ENCODE assay signal across 1 cellular context in genomic region chr1:150364231-150365003, GRCh38.
TF ChIP-seq lines count a peak whose summit lies in the region.

No MANE protein-coding gene starts in this region.

TF ChIP-seq in HepG2, 621 proteins besides CTCF, POLR2A, EP300 and RAD21 (continued from another document and continues in another):
- TF ChIP-seq MIXL1 (CRISPR knock-in tag; IDR thresholded peaks at IDR 0.05) (no peak), NR2F2 (IDR thresholded peaks at IDR 0.05; ENCODE audit: borderline replicate concordance, low read depth) (no peak; the same call in 1 of the 2 replicates), CBFB (CRISPR knock-in tag; IDR thresholded peaks at IDR 0.05) (no peak), MTA1 (CRISPR knock-in tag; IDR thresholded peaks at IDR 0.05; ENCODE audit: borderline replicate concordance) (no peak; the same call in 1 of the 2 replicates), ZNF781 (CRISPR knock-in tag; IDR thresholded peaks at IDR 0.05; ENCODE audit: borderline replicate concordance, not compliant biosample characterization) (no peak), PRMT3 (CRISPR knock-in tag; IDR thresholded peaks at IDR 0.05; ENCODE audit: borderline replicate concordance, low read depth) (no peak), NRL (CRISPR knock-in tag; IDR thresholded peaks at IDR 0.05; ENCODE audit: borderline replicate concordance) (0 out of 2 replicates have a peak, but pooled peaks have one; percentile 5), HNRNPL (IDR thresholded peaks at IDR 0.05; ENCODE audit: low read depth, low read length) (no peak), PREB (CRISPR knock-in tag; IDR thresholded peaks at IDR 0.05) (no peak), ZNF224 (CRISPR knock-in tag; IDR thresholded peaks at IDR 0.05) (no peak), ZNF720 (CRISPR knock-in tag; IDR thresholded peaks at IDR 0.05) (no peak), REXO4 (CRISPR knock-in tag; IDR thresholded peaks at IDR 0.05; ENCODE audit: borderline replicate concordance) (0 out of 2 replicates have a peak, but pooled peaks have one; percentile 53), ZNF24 (IDR thresholded peaks at IDR 0.05) (no peak), BRCA1 (CRISPR knock-in tag; IDR thresholded peaks at IDR 0.05) (no peak), ELF3 (CRISPR knock-in tag; IDR thresholded peaks at IDR 0.05) (no peak; the same call in 1 of the 2 replicates), REPIN1 (CRISPR knock-in tag; IDR thresholded peaks at IDR 0.05; ENCODE audit: borderline replicate concordance, low read depth) (no peak), ESRRA (CRISPR knock-in tag; IDR thresholded peaks at IDR 0.05; ENCODE audit: low read depth) (no peak; the same call in 1 of the 2 replicates), RCOR2 (CRISPR knock-in tag; IDR thresholded peaks at IDR 0.05) (no peak), SIX1 (CRISPR knock-in tag; IDR thresholded peaks at IDR 0.05; ENCODE audit: borderline replicate concordance) (no peak), ZNF761 (CRISPR knock-in tag; conservative IDR thresholded peaks at IDR 0.05) (no peak), ZFX (CRISPR knock-in tag; IDR thresholded peaks at IDR 0.05; ENCODE audit: low read depth) (peak; percentile 68), ZNF713 (CRISPR knock-in tag; IDR thresholded peaks at IDR 0.05) (no peak), HNRNPH1 (optimal IDR thresholded peaks at IDR 0.05; ENCODE audit: low read depth, low read length) (no peak), NFE2 (CRISPR knock-in tag; IDR thresholded peaks at IDR 0.05) (no peak), SUZ12 (IDR thresholded peaks at IDR 0.05; ENCODE audit: low read depth, low read length) (no peak), SP2 (CRISPR knock-in tag; IDR thresholded peaks at IDR 0.05) (no peak), NCOA5 (CRISPR knock-in tag; IDR thresholded peaks at IDR 0.05) (no peak), KDM1A (CRISPR knock-in tag; IDR thresholded peaks at IDR 0.05) (no peak), GMEB1 (CRISPR knock-in tag; IDR thresholded peaks at IDR 0.05; ENCODE audit: borderline replicate concordance) (0 out of 2 replicates have a peak, but pooled peaks have one; percentile 11), NCOA1 (CRISPR knock-in tag; IDR thresholded peaks at IDR 0.05) (no peak), KLF6 (CRISPR knock-in tag; IDR thresholded peaks at IDR 0.05) (0 out of 2 replicates have a peak, but pooled peaks have one; percentile 14), MAFF (IDR thresholded peaks at IDR 0.05; ENCODE audit: low read depth, low read length) (no peak), SSRP1 (CRISPR knock-in tag; IDR thresholded peaks at IDR 0.05) (no peak; the same call in 1 of the 2 replicates), ZNF768 (CRISPR knock-in tag; IDR thresholded peaks at IDR 0.05) (peak; percentile 50; the same call in 1 of the 2 replicates), LCORL (IDR thresholded peaks at IDR 0.05) (no peak), LCORL (CRISPR knock-in tag; IDR thresholded peaks at IDR 0.05) (no peak), NFKB2 (CRISPR knock-in tag; IDR thresholded peaks at IDR 0.05; ENCODE audit: borderline replicate concordance) (no peak), KAT8 (CRISPR knock-in tag; IDR thresholded peaks at IDR 0.05) (no peak), CBX1 (IDR thresholded peaks at IDR 0.05; ENCODE audit: low read depth) (no peak), RBM22 (optimal IDR thresholded peaks at IDR 0.05; ENCODE audit: low read length) (peak; percentile 33), ZNF775 (CRISPR knock-in tag; IDR thresholded peaks at IDR 0.05; ENCODE audit: borderline replicate concordance) (no peak; the same call in 1 of the 2 replicates), MXD3 (CRISPR knock-in tag; IDR thresholded peaks at IDR 0.05) (peak; percentile 43; the same call in 1 of the 2 replicates), CREM (IDR thresholded peaks at IDR 0.05) (no peak), CREM (CRISPR knock-in tag; IDR thresholded peaks at IDR 0.05) (no peak), HNF4A (CRISPR knock-in tag; IDR thresholded peaks at IDR 0.05) (no peak; the same call in 1 of the 2 replicates), ZHX2 (IDR thresholded peaks at IDR 0.05; ENCODE audit: low read depth) (no peak), ZHX2 (CRISPR knock-in tag; IDR thresholded peaks at IDR 0.05; ENCODE audit: borderline replicate concordance) (no peak), KDM3A (CRISPR knock-in tag; IDR thresholded peaks at IDR 0.05; ENCODE audit: low read depth) (no peak), HNRNPK (IDR thresholded peaks at IDR 0.05; ENCODE audit: low read depth, low read length, poor library complexity, severe bottlenecking) (peak; percentile 77), FOSL1 (CRISPR knock-in tag; IDR thresholded peaks at IDR 0.05; ENCODE audit: borderline replicate concordance) (no peak)
- TF ChIP-seq, protein P1, sequence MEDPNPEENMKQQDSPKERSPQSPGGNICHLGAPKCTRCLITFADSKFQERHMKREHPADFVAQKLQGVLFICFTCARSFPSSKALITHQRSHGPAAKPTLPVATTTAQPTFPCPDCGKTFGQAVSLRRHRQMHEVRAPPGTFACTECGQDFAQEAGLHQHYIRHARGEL (CRISPR knock-in tag; IDR thresholded peaks at IDR 0.05): no peak
- TF ChIP-seq, protein P2, sequence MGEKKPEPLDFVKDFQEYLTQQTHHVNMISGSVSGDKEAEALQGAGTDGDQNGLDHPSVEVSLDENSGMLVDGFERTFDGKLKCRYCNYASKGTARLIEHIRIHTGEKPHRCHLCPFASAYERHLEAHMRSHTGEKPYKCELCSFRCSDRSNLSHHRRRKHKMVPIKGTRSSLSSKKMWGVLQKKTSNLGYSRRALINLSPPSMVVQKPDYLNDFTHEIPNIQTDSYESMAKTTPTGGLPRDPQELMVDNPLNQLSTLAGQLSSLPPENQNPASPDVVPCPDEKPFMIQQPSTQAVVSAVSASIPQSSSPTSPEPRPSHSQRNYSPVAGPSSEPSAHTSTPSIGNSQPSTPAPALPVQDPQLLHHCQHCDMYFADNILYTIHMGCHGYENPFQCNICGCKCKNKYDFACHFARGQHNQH (CRISPR knock-in tag; IDR thresholded peaks at IDR 0.05): peak; percentile 3; the same call in 1 of the 2 replicates
- TF ChIP-seq, protein P3, sequence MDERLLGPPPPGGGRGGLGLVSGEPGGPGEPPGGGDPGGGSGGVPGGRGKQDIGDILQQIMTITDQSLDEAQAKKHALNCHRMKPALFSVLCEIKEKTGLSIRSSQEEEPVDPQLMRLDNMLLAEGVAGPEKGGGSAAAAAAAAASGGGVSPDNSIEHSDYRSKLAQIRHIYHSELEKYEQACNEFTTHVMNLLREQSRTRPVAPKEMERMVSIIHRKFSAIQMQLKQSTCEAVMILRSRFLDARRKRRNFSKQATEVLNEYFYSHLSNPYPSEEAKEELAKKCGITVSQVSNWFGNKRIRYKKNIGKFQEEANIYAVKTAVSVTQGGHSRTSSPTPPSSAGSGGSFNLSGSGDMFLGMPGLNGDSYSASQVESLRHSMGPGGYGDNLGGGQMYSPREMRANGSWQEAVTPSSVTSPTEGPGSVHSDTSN (CRISPR knock-in tag; IDR thresholded peaks at IDR 0.05): no peak
- TF ChIP-seq, protein P4, sequence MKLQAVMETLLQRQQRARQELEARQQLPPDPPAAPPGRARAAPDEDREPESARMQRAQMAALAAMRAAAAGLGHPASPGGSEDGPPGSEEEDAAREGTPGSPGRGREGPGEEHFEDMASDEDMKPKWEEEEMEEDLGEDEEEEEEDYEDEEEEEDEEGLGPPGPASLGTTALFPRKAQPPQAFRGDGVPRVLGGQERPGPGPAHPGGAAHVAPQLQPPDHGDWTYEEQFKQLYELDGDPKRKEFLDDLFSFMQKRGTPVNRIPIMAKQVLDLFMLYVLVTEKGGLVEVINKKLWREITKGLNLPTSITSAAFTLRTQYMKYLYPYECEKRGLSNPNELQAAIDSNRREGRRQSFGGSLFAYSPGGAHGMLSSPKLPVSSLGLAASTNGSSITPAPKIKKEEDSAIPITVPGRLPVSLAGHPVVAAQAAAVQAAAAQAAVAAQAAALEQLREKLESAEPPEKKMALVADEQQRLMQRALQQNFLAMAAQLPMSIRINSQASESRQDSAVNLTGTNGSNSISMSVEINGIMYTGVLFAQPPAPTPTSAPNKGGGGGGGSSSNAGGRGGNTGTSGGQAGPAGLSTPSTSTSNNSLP (IDR thresholded peaks at IDR 0.05; ENCODE audit: low read depth, low read length): no peak
- TF ChIP-seq, protein P5, sequence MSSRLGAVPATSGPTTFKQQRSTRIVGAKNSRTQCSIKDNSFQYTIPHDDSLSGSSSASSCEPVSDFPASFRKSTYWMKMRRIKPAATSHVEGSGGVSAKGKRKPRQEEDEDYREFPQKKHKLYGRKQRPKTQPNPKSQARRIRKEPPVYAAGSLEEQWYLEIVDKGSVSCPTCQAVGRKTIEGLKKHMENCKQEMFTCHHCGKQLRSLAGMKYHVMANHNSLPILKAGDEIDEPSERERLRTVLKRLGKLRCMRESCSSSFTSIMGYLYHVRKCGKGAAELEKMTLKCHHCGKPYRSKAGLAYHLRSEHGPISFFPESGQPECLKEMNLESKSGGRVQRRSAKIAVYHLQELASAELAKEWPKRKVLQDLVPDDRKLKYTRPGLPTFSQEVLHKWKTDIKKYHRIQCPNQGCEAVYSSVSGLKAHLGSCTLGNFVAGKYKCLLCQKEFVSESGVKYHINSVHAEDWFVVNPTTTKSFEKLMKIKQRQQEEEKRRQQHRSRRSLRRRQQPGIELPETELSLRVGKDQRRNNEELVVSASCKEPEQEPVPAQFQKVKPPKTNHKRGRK (CRISPR knock-in tag; IDR thresholded peaks at IDR 0.05): no peak
